In the genomic region with DNA sequence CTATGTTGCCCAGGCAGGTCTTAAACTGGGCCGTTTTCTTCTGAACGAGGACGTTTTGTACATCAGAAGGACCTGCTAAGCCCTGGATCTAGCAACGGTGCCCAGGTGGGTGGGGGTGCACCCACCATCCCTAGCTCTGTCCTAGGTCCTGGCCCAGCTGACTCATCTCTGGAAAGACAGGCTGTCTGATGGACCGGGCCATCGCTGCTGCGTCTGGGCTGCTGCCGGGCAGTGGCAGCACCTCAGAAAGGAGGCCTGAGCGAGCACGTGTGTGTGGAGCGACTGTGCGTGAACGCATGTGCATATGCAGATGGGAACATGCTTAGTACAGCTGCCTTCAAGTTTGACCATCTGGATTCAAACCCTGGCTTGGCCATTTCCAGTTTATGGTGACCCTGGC, we compare ENCODE assay signal across 17 cellular contexts. TPM values are rescaled to one million over a fixed set of nuclear protein-coding genes. Genes with fewer than 3 reads are reported as not detected.
DNase-seq lines count a peak whose midpoint lies in the region; ATAC-seq and TF ChIP-seq lines count a peak whose summit lies in the region.
"Had no signal": no experiment of that assay in that cellular context is flagged by ENCODE, and none has a peak within 500 bp of the region (broad histone marks: within the 10 kb centered on the region; RNA-seq: fewer than 3 reads in every experiment).

No MANE protein-coding gene starts in this region.

- H3K9me2 ChIP-seq in GM23338 (ENCODE audit: insufficient read depth), result peaks cover 3% of the 10 kb centered on the region; the same call in 1 of the 2 replicates
- H3K9me2 ChIP-seq in PC-9 (ENCODE audit: insufficient read depth), result no peaks in the 10 kb centered on the region

- no peak overlapping the region for H3K9ac ChIP-seq in BLaER1 treated with 17β-estradiol and CSF1 and Interleukin-3, amounts not matched to agents 10 nM and 100 nM

- H3K27ac Mint-ChIP-seq in GM23338 (no peak overlapping the region), glutamatergic neuron (ENCODE audit: unreplicated experiment) (no peak overlapping the region)
- H3K27ac Mint-ChIP-seq: activated naive CD8-positive, alpha-beta T cell treated with anti-CD3 and anti-CD28 coated beads, Interleukin-2, amount 50 U/mL, for 24 hours; activated T-cell treated with anti-CD3 and anti-CD28 coated beads, Interleukin-2, amount 50 U/mL, for 24 hours had no signal

- H3K4me3 ChIP-seq in BLaER1 treated with 17β-estradiol and CSF1 and Interleukin-3, amounts not matched to agents 10 nM and 100 nM, result no peak overlapping the region
- H3K4me3 ChIP-seq in GM23338 (no peak overlapping the region), PC-9 (no peak overlapping the region)
- H3K4me3 ChIP-seq: Peyer's patch, testis had no signal

- CTCF ChIA-PET in PC-9 (lab: Charles Lee), result no interaction called here

- H3K9me3 Mint-ChIP-seq in GM23338, result peaks cover 4% of the 10 kb centered on the region; the same call in 1 of the 3 replicates
- peaks cover 13% of the 10 kb centered on the region for H3K9me3 Mint-ChIP-seq in glutamatergic neuron (ENCODE audit: unreplicated experiment)
- H3K9me3 Mint-ChIP-seq: activated naive CD8-positive, alpha-beta T cell treated with anti-CD3 and anti-CD28 coated beads, Interleukin-2, amount 50 U/mL, for 24 hours; activated T-cell treated with anti-CD3 and anti-CD28 coated beads, Interleukin-2, amount 50 U/mL, for 24 hours had no signal

- no peaks in the 10 kb centered on the region for H3K36me3 Mint-ChIP-seq in GM23338 (ENCODE audit: low read depth)
- H3K36me3 Mint-ChIP-seq in glutamatergic neuron (ENCODE audit: unreplicated experiment), result no peaks in the 10 kb centered on the region

- no peaks in the 10 kb centered on the region for H3K79me2 ChIP-seq in GM23338 (replicated peaks; ENCODE audit: insufficient read depth)
- no peaks in the 10 kb centered on the region for H3K79me2 ChIP-seq in PC-9 (ENCODE audit: low read depth)

- peaks cover 0 to 4% (median 0%) of the 10 kb centered on the region in 11 experiments; a peak in 1 of 22 replicates for H3K9me3 ChIP-seq in BLaER1 treated with 17β-estradiol and CSF1 and Interleukin-3, amounts not matched to agents 10 nM and 100 nM (replicated peaks in 1 of 11)
- no peaks in the 10 kb centered on the region for H3K9me3 ChIP-seq in PC-9 (ENCODE audit: insufficient read depth, low read depth)
- H3K9me3 ChIP-seq: Peyer's patch, testis had no signal

- intact Hi-C loops in PC-9 (cut with micrococcal nuclease; ENCODE audit: unreplicated experiment), result loop anchor here (5.0 to 10.0 kb wide), 3 partner anchors 160 to 685 kb away; a partner anchor contains a TSS

- H3K4me1 ChIP-seq in BLaER1 treated with 17β-estradiol and CSF1 and Interleukin-3, amounts not matched to agents 10 nM and 100 nM, result peaks cover 16 to 53% (median 46%) of the 10 kb centered on the region in 10 experiments
- H3K4me1 ChIP-seq in GM23338 (ENCODE audit: insufficient read depth) (peaks cover 7% of the 10 kb centered on the region; the same call in 1 of the 2 replicates), PC-9 (replicated peaks; ENCODE audit: insufficient read depth) (peaks cover 8% of the 10 kb centered on the region; the same call in 1 of the 2 replicates)

- TF ChIP-seq CTCF in GM23338 (conservative IDR thresholded peaks at IDR 0.05; ENCODE audit: low read depth in 2 of 2), result no peak
- no peak for TF ChIP-seq CTCF in glutamatergic neuron (IDR thresholded peaks at IDR 0.05; ENCODE audit: partially characterized antibody, unreplicated experiment)
- TF ChIP-seq CTCF in omental fat pad (IDR thresholded peaks at IDR 0.05), result no peak
- no peak for TF ChIP-seq CTCF in PC-9 (conservative IDR thresholded peaks at IDR 0.05)

- H3K27ac ChIP-seq in BLaER1 treated with 17β-estradiol and CSF1 and Interleukin-3, amounts not matched to agents 10 nM and 100 nM, result no peak overlapping the region
- H3K27ac ChIP-seq in GM23338 (ENCODE audit: low read depth) (no peak overlapping the region), PC-9 (no peak overlapping the region)
- H3K27ac ChIP-seq: Peyer's patch, testis had no signal

- no peak for DNase-seq in GM23338 (ENCODE audit: low spot score)
- no peak for DNase-seq in glutamatergic neuron
- DNase-seq in omental fat pad (ENCODE audit: low spot score), result peak; percentile 19
- no peak for DNase-seq in inferior parietal cortex (ENCODE audit: extremely low spot score)
- no peak for DNase-seq in PC-9
- DNase-seq: activated naive CD8-positive, alpha-beta T cell treated with anti-CD3 and anti-CD28 coated beads, Interleukin-2, amount 50 U/mL, for 24 hours; effector CD4-positive, alpha-beta T cell; Kasumi-1; NCI-H1417; NCI-H2171; NCI-H82; small intestine; testis had no signal

- H2AFZ ChIP-seq in GM23338 (no peak overlapping the region), PC-9 (no peak overlapping the region)

- no peak for ATAC-seq in GM23338
- ATAC-seq in omental fat pad (ENCODE audit: low FRiP score), result no peak
- no peak for ATAC-seq in HG03520 (IDR thresholded peaks at IDR 0.05; ENCODE audit: unreplicated experiment)
- ATAC-seq: activated naive CD8-positive, alpha-beta T cell treated with anti-CD3 and anti-CD28 coated beads, Interleukin-2, amount 50 U/mL, for 24 hours had no signal

- POLR2A ChIA-PET in PC-9 (lab: Charles Lee; ENCODE audit: unreplicated experiment), result interaction anchor here (0.6 kb wide), 1 partner anchor 256 kb away, joined by 5 read pairs; no protein-coding TSS in a partner anchor

- H3K36me3 ChIP-seq in BLaER1 treated with 17β-estradiol and CSF1 and Interleukin-3, amounts not matched to agents 10 nM and 100 nM, result no peaks in the 10 kb centered on the region
- no peaks in the 10 kb centered on the region for H3K36me3 ChIP-seq in GM23338 (ENCODE audit: insufficient read depth)
- H3K36me3 ChIP-seq in PC-9 (ENCODE audit: low read depth), result no peaks in the 10 kb centered on the region
- H3K36me3 ChIP-seq: Peyer's patch had no signal

- H4K20me1 ChIP-seq in BLaER1 treated with 17β-estradiol and CSF1 and Interleukin-3, amounts not matched to agents 10 nM and 100 nM, result peaks cover 4 to 46% (median 17%) of the 10 kb centered on the region in 11 experiments; a peak in 15 of 22 replicates
- H4K20me1 ChIP-seq in GM23338 (replicated peaks; ENCODE audit: insufficient read depth), result no peaks in the 10 kb centered on the region
- H4K20me1 ChIP-seq in PC-9 (ENCODE audit: insufficient read depth), result no peaks in the 10 kb centered on the region; the same call in 1 of the 2 replicates

- H3K4me3 Mint-ChIP-seq in GM23338 (0 out of 3 replicates have a peak overlapping the region, but pooled peaks have one; percentile 36), glutamatergic neuron (ENCODE audit: unreplicated experiment) (peak overlapping the region; percentile 42)
- H3K4me3 Mint-ChIP-seq: activated naive CD8-positive, alpha-beta T cell treated with anti-CD3 and anti-CD28 coated beads, Interleukin-2, amount 50 U/mL, for 24 hours; activated T-cell treated with anti-CD3 and anti-CD28 coated beads, Interleukin-2, amount 50 U/mL, for 24 hours had no signal

- H3K4me2 ChIP-seq in BLaER1 treated with 17β-estradiol and CSF1 and Interleukin-3, amounts not matched to agents 10 nM and 100 nM, result peak overlapping the region in 8 of 11 experiments; percentile 51 to 99 (median 92); a peak in 15 of 22 replicates
- H3K4me2 ChIP-seq in GM23338 (no peak overlapping the region), PC-9 (no peak overlapping the region)

- peaks cover 2% of the 10 kb centered on the region; the same call in 1 of the 3 replicates for H3K4me1 Mint-ChIP-seq in GM23338
- peaks cover 7% of the 10 kb centered on the region for H3K4me1 Mint-ChIP-seq in glutamatergic neuron (ENCODE audit: low read depth, unreplicated experiment)

- H3K27me3 Mint-ChIP-seq in GM23338 (ENCODE audit: insufficient read depth, low read depth, poor library complexity), result peaks cover 35% of the 10 kb centered on the region
- peaks cover 5% of the 10 kb centered on the region for H3K27me3 Mint-ChIP-seq in glutamatergic neuron (ENCODE audit: unreplicated experiment)

- H3K27me3 ChIP-seq in BLaER1 treated with 17β-estradiol and CSF1 and Interleukin-3, amounts not matched to agents 10 nM and 100 nM, result peaks cover 33 to 64% (median 40%) of the 10 kb centered on the region in 11 experiments
- H3K27me3 ChIP-seq in GM23338 (ENCODE audit: insufficient read depth) (peaks cover 59% of the 10 kb centered on the region), PC-9 (ENCODE audit: insufficient read depth, low read depth) (peaks cover 71% of the 10 kb centered on the region)
- H3K27me3 ChIP-seq: testis had no signal

- H3F3A ChIP-seq in GM23338 (replicated peaks; ENCODE audit: low read depth), result no peaks in the 10 kb centered on the region
- H3F3A ChIP-seq in PC-9 (ENCODE audit: insufficient read depth, low read depth), result no peaks in the 10 kb centered on the region

- BruUV-seq in PC-9 (replicated peaks; lab: Mats Ljungman, UMichigan), result no TSS peak

TF ChIP-seq in GM23338, 12 proteins besides CTCF, POLR2A, EP300 and RAD21 (continues in another document):
- TF ChIP-seq EZH2 (IDR thresholded peaks at IDR 0.05; ENCODE audit: low read depth, unreplicated experiment) (no peak), EZH2phosphoT487 (IDR thresholded peaks at IDR 0.05; ENCODE audit: unreplicated experiment) (no peak), CREB1 (CRISPR knock-in tag; IDR thresholded peaks at IDR 0.05; ENCODE audit: low read depth) (no peak), JUNB (IDR thresholded peaks at IDR 0.05; ENCODE audit: unreplicated experiment) (no peak)

RNA-seq across cellular contexts. Expression of a gene that starts 7.3 kb away (rescaled TPM):
- total RNA-seq in GM23338 (2014; rRNA removed; shearing (Covaris generic)), result 3.5 and 5.0 TPM in 2 replicates
- 0.08 and 0.09 TPM in 2 replicates for polyA plus RNA-seq in GM23338 (2016; fragmentation: Nextera tagmentation; extraction: Ambion mirVana)
- total RNA-seq in glutamatergic neuron (ENCODE audit: unreplicated experiment), result 40.0 TPM
- total RNA-seq in omental fat pad, result 1 to 10 TPM; 3.8 to 6.0 (median 4.1) TPM
- total RNA-seq in PC-9 (2021), result 0.09 and 0.13 TPM in 2 replicates

Comparison
In these comparisons a context has a peak if more than half of its experiments do, and no peak if none do; other contexts are left out.
1. H3K4me2 ChIP-seq: peak in BLaER1 treated with 17β-estradiol and CSF1 and Interleukin-3, amounts not matched to agents 10 nM and 100 nM (8 of 11); none in GM23338 (single experiment) and PC-9 (single experiment).